10 cellular contexts compared by ENCODE assay signal in genomic region chr5:95647886-95648860, GRCh38. TPM values are rescaled to one million over a fixed set of nuclear protein-coding genes. Genes with fewer than 3 reads are reported as not detected.
A peak's percentile ranks its signal among the peaks of the same experiment; 100 is the strongest.
DNase-seq lines count a peak whose midpoint lies in the region; ATAC-seq and TF ChIP-seq lines count a peak whose summit lies in the region.
"Had no signal": no experiment of that assay in that cellular context is flagged by ENCODE, and none has a peak within 500 bp of the region (broad histone marks: within the 10 kb centered on the region; RNA-seq: fewer than 3 reads in every experiment).

No MANE protein-coding gene starts in this region.

- no peaks in the 10 kb centered on the region for H3K27me3 Mint-ChIP-seq in T-cell

- H3K27ac ChIP-seq in heart left ventricle (peak overlapping the region in 9 of 12 donors; percentile 89 to 99 (median 95)), heart right ventricle (peak overlapping the region in 5 of 10 donors; percentile 90 to 94 (median 92)), transverse colon (peak overlapping the region; percentile 96 to 98 (median 97))

- TF ChIP-seq CTCF in heart left ventricle (IDR thresholded peaks at IDR 0.05) (no peak), heart right ventricle (IDR thresholded peaks at IDR 0.05) (no peak), fibroblast of the aortic adventitia (IDR thresholded peaks at IDR 0.05; ENCODE audit: insufficient read depth, low read length) (no peak), transverse colon (IDR thresholded peaks at IDR 0.05) (no peak)

- DNase-seq in heart left ventricle (no peak), heart right ventricle (no peak), T-cell (no peak), fibroblast of the aortic adventitia (ENCODE audit: low read depth) (peak; percentile 25), transverse colon (no peak), HK-2 (ENCODE audit: unreplicated experiment) (no peak), NCI-H1092 treated with DMSO at 0.1 percent for 48 hours (lab: John Stamatoyannopoulos, UW) (no peak), ACHN (no peak)
- DNase-seq: NCI-H774 had no signal

- H3K27ac Mint-ChIP-seq in T-cell, result no peak overlapping the region

- WGBS in heart left ventricle, 4 donors, result 76 to 82% (median 78%) methylated on average over 12 of the region's 12 CpGs
- whole genome bisulfite sequencing in heart right ventricle, 2 donors, result 78 to 83% methylated on average over 12 of the region's 12 CpGs
- 77 to 80% methylated on average over 12 of the region's 12 CpGs for WGBS in transverse colon (ENCODE audit: low coverage in 1 of 2), 2 donors

- H3K4me1 ChIP-seq in heart left ventricle (peaks cover 0 to 25% (median 9%) of the 10 kb centered on the region in 12 donors), heart right ventricle (peaks cover 0 to 17% (median 9%) of the 10 kb centered on the region in 9 donors), transverse colon (peaks cover 10 to 27% (median 16%) of the 10 kb centered on the region in 4 donors)

- H3K36me3 ChIP-seq in heart left ventricle (peaks cover 0 to 8% (median 0%) of the 10 kb centered on the region in 9 donors), heart right ventricle (peaks cover 0 to 10% (median 0%) of the 10 kb centered on the region in 9 donors), transverse colon (no peaks in the 10 kb centered on the region)

- H3K4me3 ChIP-seq in heart left ventricle (peak overlapping the region in 3 of 12 donors; percentile 57 to 73 (median 67)), heart right ventricle (peak overlapping the region in 3 of 10 donors; percentile 44 to 64 (median 58)), fibroblast of the aortic adventitia (ENCODE audit: low read depth, low read length) (no peak overlapping the region), transverse colon (peak overlapping the region in 1 of 4 donors; percentile 63)

- in situ Hi-C loops in transverse colon (cut with MboI; ENCODE audit: low pct_ligation_motif_present in 1 of 4, low pct_unique_long_range_greater_than_20kb in 1 of 4, low sequenced_read_pairs in 3 of 4), result loop anchor here in 1 of 4 donors (25.0 kb wide), 1 partner anchor 689 kb away; no protein-coding TSS in a partner anchor
- in situ Hi-C loops in ACHN (cut with HindIII; ENCODE audit: low pct_ligation_motif_present, low pct_unique_long_range_greater_than_20kb, low sequenced_read_pairs), result no loop called here

- CTCF ChIA-PET in T-cell (lab: Charles Lee), result interaction anchor here in 1 of 2 donors (1.5 to 5.6 kb wide), 2 partner anchors 22 to 26 kb away, joined by 4 to 32 read pairs; no protein-coding TSS in a partner anchor

- peaks cover 31 to 43% (median 40%) of the 10 kb centered on the region in 3 donors for H3K4me1 Mint-ChIP-seq in T-cell

- H3K9me3 ChIP-seq in heart left ventricle (no peaks in the 10 kb centered on the region), heart right ventricle (no peaks in the 10 kb centered on the region), transverse colon (no peaks in the 10 kb centered on the region)

- peaks cover 16% of the 10 kb centered on the region for H3K36me3 Mint-ChIP-seq in T-cell

- H3K27me3 ChIP-seq in heart left ventricle (no peaks in the 10 kb centered on the region), heart right ventricle (no peaks in the 10 kb centered on the region), transverse colon (no peaks in the 10 kb centered on the region)

- intact Hi-C loops in heart left ventricle (cut with DNase I), result loop anchor here in 8 of 10 donors (2.0 to 10.0 kb wide), 12 partner anchors 83 to 957 kb away; partner anchors contain the start of gene RHOBTB3 (in 5 of the 8)
- intact Hi-C loops in heart right ventricle (cut with DNase I), result loop anchor here in 8 of 10 donors (5.0 to 10.0 kb wide), 6 partner anchors 84 to 687 kb away; partner anchors contain the start of genes RHOBTB3 (in 3 of the 8) and ELL2 (in 1 of the 8)
- intact Hi-C loops in transverse colon (cut with DNase I; ENCODE audit: low total_unique reads), result loop anchor here (10.0 kb wide), 1 partner anchor 197 kb away; no protein-coding TSS in a partner anchor

- POLR2A ChIA-PET in T-cell (lab: Charles Lee), result interaction anchor here in 1 of 2 donors (1.2 kb wide), 1 partner anchor 26 kb away, joined by 5 read pairs; no protein-coding TSS in a partner anchor

- ATAC-seq in heart left ventricle (no peak), heart right ventricle (no peak), T-cell (replicated peaks in 1 of 4) (no peak)

- H3K9me3 Mint-ChIP-seq in T-cell, result no peaks in the 10 kb centered on the region

- H3K4me3 Mint-ChIP-seq in T-cell, result peak overlapping the region; percentile 9 to 86 (median 34)

- TF ChIP-seq EP300 in transverse colon (IDR thresholded peaks at IDR 0.05; ENCODE audit: low read depth), result no peak

- TF ChIP-seq POLR2A in heart left ventricle (IDR thresholded peaks at IDR 0.05) (no peak), transverse colon (IDR thresholded peaks at IDR 0.05) (no peak)

RNA-seq across cellular contexts. Expression of gene RFESD, which starts 1.6 kb away (rescaled TPM):
- 1 to 10 TPM; 1.3 to 4.6 (median 3.5) TPM for total RNA-seq in heart left ventricle
- 1 to 10 TPM; 2.3 to 5.0 TPM for polyA plus RNA-seq in heart left ventricle
- total RNA-seq in heart right ventricle, result 1 to 10 TPM; 2.4 to 5.3 (median 3.8) TPM
- 1 to 10 TPM; 4.0 to 4.6 TPM for polyA plus RNA-seq in heart right ventricle
- 1 to 10 TPM; 4.2 to 8.3 (median 5.6) TPM for total RNA-seq in T-cell
- 0.33 and 4.7 TPM in 2 replicates for total RNA-seq in fibroblast of the aortic adventitia (ENCODE audit: low replicate concordance)
- total RNA-seq in transverse colon, result 1 to 10 TPM in 2 of 4 donors, not detected in 2; 1.1 to 1.4 TPM

RNA-seq across cellular contexts. Expression of gene GPR150, which starts 28.3 kb away (rescaled TPM):
- total RNA-seq in heart left ventricle (under 1 TPM in 3 of 9 donors, not detected in 6; 0.13 to 0.25 (median 0.17) TPM), heart right ventricle (under 1 TPM in 2 of 10 donors, not detected in 8; 0.10 to 0.12 TPM), T-cell (1 to 10 TPM; 1.2 to 2.2 (median 1.6) TPM), fibroblast of the aortic adventitia (ENCODE audit: low replicate concordance) (0.27 and 0.98 TPM in 2 replicates), transverse colon (under 1 TPM in 2 of 4 donors, not detected in 2; 0.41 to 0.60 TPM)
- polyA plus RNA-seq in heart left ventricle (under 1 TPM; 0.04 to 0.11 TPM), heart right ventricle (under 1 TPM; 0.01 to 0.15 TPM)
- total RNA-seq: mucosa of gallbladder had no signal

RNA-seq across cellular contexts. Expression of gene SPATA9, which starts 34.6 kb away (rescaled TPM):
- total RNA-seq in heart left ventricle (under 1 TPM in 2 of 9 donors, not detected in 7; 0.79 to 0.99 TPM), heart right ventricle (not detected), T-cell (not detected), fibroblast of the aortic adventitia (ENCODE audit: low replicate concordance) (0.54 TPM in 1 of 2 replicates, not detected in the other), transverse colon (1 to 10 TPM in 1 of 4 donors, under 1 TPM in 1, not detected in 2; 0.82 to 1.5 TPM)
- polyA plus RNA-seq in heart left ventricle (under 1 TPM; 0.17 to 0.27 TPM), heart right ventricle (under 1 TPM; 0.13 to 0.59 TPM)
